In the genomic region with DNA sequence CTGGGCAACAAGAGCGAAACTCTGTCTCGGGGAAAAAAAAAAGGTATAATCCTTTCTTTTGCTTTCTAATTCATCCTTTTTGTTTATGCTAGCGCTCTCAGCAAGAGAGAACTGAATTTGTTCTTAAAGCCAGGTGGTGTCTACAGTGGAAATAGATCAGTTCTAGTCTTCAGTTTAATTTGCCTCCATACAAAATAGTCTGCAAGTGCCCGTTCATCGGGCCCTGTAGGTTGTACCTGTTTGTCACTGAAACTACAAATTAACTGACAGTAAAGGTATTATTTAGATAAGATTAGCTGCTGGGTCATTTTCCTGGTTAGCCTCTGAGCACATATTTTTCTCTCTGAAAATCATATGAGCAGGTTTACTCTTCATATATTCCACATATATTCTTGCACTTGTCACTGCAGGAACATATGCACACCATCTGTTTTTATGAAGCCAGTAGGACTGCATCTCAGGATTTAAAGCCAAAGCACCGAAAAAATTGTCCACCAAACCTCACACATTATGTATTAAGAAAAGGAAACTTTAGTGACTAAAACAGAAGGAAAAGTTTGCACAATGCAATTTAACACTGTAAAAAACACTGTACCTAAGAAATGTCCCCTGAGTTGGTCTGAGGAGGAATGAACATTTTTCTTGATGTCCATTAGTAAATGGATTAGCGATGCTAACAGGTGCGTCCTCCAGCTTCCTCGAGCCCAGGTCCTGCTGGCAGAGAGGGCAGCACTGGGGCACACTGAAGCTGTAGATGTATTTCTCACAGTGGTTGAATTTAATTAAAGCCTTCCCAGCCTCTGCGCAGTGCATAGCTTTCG, we compare ENCODE assay signal across 1 cellular context.
TF ChIP-seq lines count a peak whose summit lies in the region.

No MANE protein-coding gene starts in this region.

TF ChIP-seq in H1, 55 proteins besides CTCF, POLR2A, EP300 and RAD21:
- no peak for TF ChIP-seq SIN3A (conservative IDR thresholded peaks at IDR 0.05 in 1 of 2, IDR thresholded peaks at IDR 0.05 in 1 of 2; ENCODE audit: low read depth in 1 of 2, low read length in 2 of 2)
- TF ChIP-seq SIX5 (IDR thresholded peaks at IDR 0.05; ENCODE audit: low read depth, low read length) = no peak
- no peak for TF ChIP-seq KDM5A (IDR thresholded peaks at IDR 0.05; ENCODE audit: low read length)
- no peak for TF ChIP-seq YY1 (IDR thresholded peaks at IDR 0.05; ENCODE audit: low read depth, low read length)
- TF ChIP-seq POU5F1 (IDR thresholded peaks at IDR 0.05; ENCODE audit: low read depth, low read length) = no peak
- no peak for TF ChIP-seq EZH2 (IDR thresholded peaks at IDR 0.05; ENCODE audit: low read depth, low read length, severe bottlenecking)
- TF ChIP-seq CBX8 (IDR thresholded peaks at IDR 0.05; ENCODE audit: borderline replicate concordance, low read depth, low read length) = no peak
- TF ChIP-seq BCL11A (IDR thresholded peaks at IDR 0.05; ENCODE audit: low read depth in 2 of 2, low read length in 2 of 2) = no peak
- TF ChIP-seq KDM4A (IDR thresholded peaks at IDR 0.05; ENCODE audit: low read depth, low read length, severe bottlenecking) = no peak
- TF ChIP-seq NANOG (IDR thresholded peaks at IDR 0.05; ENCODE audit: insufficient read depth, low read depth, low read length, poor library complexity, severe bottlenecking) = no peak
- TF ChIP-seq CBX5 (IDR thresholded peaks at IDR 0.05; ENCODE audit: low read depth, low read length) = no peak
- no peak for TF ChIP-seq TCF12 (IDR thresholded peaks at IDR 0.05; ENCODE audit: low read depth, low read length)
- TF ChIP-seq TAF1 (IDR thresholded peaks at IDR 0.05; ENCODE audit: low read depth, low read length) = no peak
- TF ChIP-seq SUZ12 (IDR thresholded peaks at IDR 0.05; ENCODE audit: low read length) = no peak
- TF ChIP-seq TAF7 (optimal IDR thresholded peaks at IDR 0.05; ENCODE audit: borderline replicate concordance, low read depth, low read length) = no peak
